Comparison of ENCODE assay signal across 24 cellular contexts in genomic region chr7:51645298-51645697, GRCh38.
DNase-seq lines count a peak whose midpoint lies in the region; TF ChIP-seq lines count a peak whose summit lies in the region.
"Had no signal": no experiment of that assay in that cellular context is flagged by ENCODE, and none has a peak within 500 bp of the region (broad histone marks: within the 10 kb centered on the region; RNA-seq: fewer than 3 reads in every experiment).

No MANE protein-coding gene starts in this region.

- no peaks in the 10 kb centered on the region for H3K36me3 ChIP-seq in suprapubic skin
- H3K36me3 ChIP-seq: HAP-1, WERI-Rb-1 had no signal

- H3K4me1 ChIP-seq in suprapubic skin: no peaks in the 10 kb centered on the region

- TF ChIP-seq EP300 in suprapubic skin (IDR thresholded peaks at IDR 0.05): no peak

- H3K4me3 ChIP-seq in suprapubic skin: no peak overlapping the region
- H3K4me3 ChIP-seq: HAP-1 had no signal

- no peaks in the 10 kb centered on the region for H3K27me3 ChIP-seq in suprapubic skin

- no peaks in the 10 kb centered on the region for H3K9me3 ChIP-seq in suprapubic skin
- H3K9me3 ChIP-seq: HAP-1 had no signal

- intact Hi-C loops in cardiac septum (cut with DNase I): no loop called here

- peak; percentile 31 for DNase-seq in DMS79 treated with DMSO at 0.1 percent for 48 hours (lab: John Stamatoyannopoulos, UW)
- DNase-seq in DMS79 (lab: John Stamatoyannopoulos, UW): no peak
- DNase-seq in astrocyte of the hippocampus (ENCODE audit: low read depth, low spot score): peak; percentile 92
- peak; percentile 12 for DNase-seq in kidney tubule cell (ENCODE audit: low spot score)
- DNase-seq in AG08396 (ENCODE audit: low spot score): no peak
- no peak for DNase-seq in cardiac septum (ENCODE audit: low spot score)
- DNase-seq in suprapubic skin (ENCODE audit: low spot score in 2 of 2): no peak
- DNase-seq in AML-193 (lab: John Stamatoyannopoulos, UW): no peak
- DNase-seq: activated CD4-positive, alpha-beta T cell treated with anti-CD3 and anti-CD28 coated beads for 48 hours; activated CD8-positive, alpha-beta memory T cell treated with anti-CD3 and anti-CD28 coated beads for 24 hours; activated T-cell treated with anti-CD3 and anti-CD28 coated beads for 4 hours; amniotic stem cell; effector CD8-positive, alpha-beta T cell; hypothalamus; MM.1S; NCI-H1105 treated with DMSO at 0.1 percent for 48 hours; NCI-H2029; NCI-H446 treated with DMSO at 0.1 percent for 48 hours; stimulated activated CD4-positive, alpha-beta T cell treated with anti-CD3 and anti-CD28 coated beads, Interleukin-15, amount 100 ng/mL, for 24 hours; stimulated activated CD4-positive, alpha-beta T cell treated with anti-CD3 and anti-CD28 coated beads, Interleukin-4, amount 100 ng/mL, for 4 hours had no signal

- 39% methylated on average over 9 of the region's 9 CpGs for WGBS in suprapubic skin

- TF ChIP-seq POLR2A in suprapubic skin (IDR thresholded peaks at IDR 0.05): no peak

- no peak overlapping the region for H3K27ac ChIP-seq in suprapubic skin
- H3K27ac ChIP-seq: 22Rv1, epithelial cell of prostate, WERI-Rb-1 had no signal

- TF ChIP-seq CTCF in suprapubic skin (IDR thresholded peaks at IDR 0.05): no peak

Comparison
In these comparisons a context has a peak if more than half of its experiments do, and no peak if none do; other contexts are left out.
1. DNase-seq: peak in DMS79 treated with DMSO at 0.1 percent for 48 hours (single experiment), astrocyte of the hippocampus (single experiment) and kidney tubule cell (single experiment); none in DMS79 (single experiment), AG08396 (single experiment), cardiac septum (single experiment), suprapubic skin (0 of 2) and AML-193 (0 of 2).